In genomic region chrX:17242470-17242869, GRCh38 we compare ENCODE assay signal across 8 cellular contexts.
DNase-seq lines count a peak whose midpoint lies in the region; ATAC-seq and TF ChIP-seq lines count a peak whose summit lies in the region.

No MANE protein-coding gene starts in this region.

- no peaks in the 10 kb centered on the region for H3K9me3 Mint-ChIP-seq in activated CD4-positive, alpha-beta memory T cell treated with anti-CD3 and anti-CD28 coated beads for 36 hours

- POLR2A ChIA-PET in activated CD4-positive, alpha-beta memory T cell treated with anti-CD3 and anti-CD28 coated beads for 36 hours (lab: Charles Lee): no interaction called here

- ATAC-seq in GM21723 (IDR thresholded peaks at IDR 0.05; ENCODE audit: unreplicated experiment): peak; percentile 65
- peak; percentile 50 for ATAC-seq in gastroesophageal sphincter
- ATAC-seq in psoas muscle: peak in 2 of 4 donors; percentile 40 to 46
- ATAC-seq in HG02678 (IDR thresholded peaks at IDR 0.05; ENCODE audit: unreplicated experiment): no peak
- no peak for ATAC-seq in HG02588 (IDR thresholded peaks at IDR 0.05; ENCODE audit: unreplicated experiment)

- CTCF ChIA-PET in activated CD4-positive, alpha-beta memory T cell treated with anti-CD3 and anti-CD28 coated beads for 36 hours (lab: Charles Lee): interaction anchor here (0.6 to 3.3 kb wide), 9 partner anchors 9 to 451 kb away, joined by 3 to 23 read pairs (median 5); no protein-coding TSS in a partner anchor

- H3K27me3 Mint-ChIP-seq in activated CD4-positive, alpha-beta memory T cell treated with anti-CD3 and anti-CD28 coated beads for 36 hours: no peaks in the 10 kb centered on the region

- no peak overlapping the region for H3K4me3 Mint-ChIP-seq in activated CD4-positive, alpha-beta memory T cell treated with anti-CD3 and anti-CD28 coated beads for 36 hours

- peak; percentile 68 to 80 (median 74) for TF ChIP-seq CTCF in gastroesophageal sphincter (IDR thresholded peaks at IDR 0.05)
- peak; percentile 73 for TF ChIP-seq CTCF in psoas muscle (IDR thresholded peaks at IDR 0.05)

- no peaks in the 10 kb centered on the region for H3K4me1 Mint-ChIP-seq in activated CD4-positive, alpha-beta memory T cell treated with anti-CD3 and anti-CD28 coated beads for 36 hours (ENCODE audit: low read depth)

- H3K27ac ChIP-seq in gastroesophageal sphincter (no peak overlapping the region), psoas muscle (no peak overlapping the region)

- no peak for TF ChIP-seq POLR2A in gastroesophageal sphincter (IDR thresholded peaks at IDR 0.05)

- peak; percentile 73 for DNase-seq in COR-L47 (lab: John Stamatoyannopoulos, UW)
- peak; percentile 52 for DNase-seq in NCI-H2107 (lab: John Stamatoyannopoulos, UW)
- DNase-seq in activated CD4-positive, alpha-beta memory T cell treated with anti-CD3 and anti-CD28 coated beads for 36 hours: peak; percentile 23
- no peak for DNase-seq in psoas muscle

- H3K36me3 ChIP-seq in gastroesophageal sphincter: no peaks in the 10 kb centered on the region
- no peaks in the 10 kb centered on the region for H3K36me3 ChIP-seq in psoas muscle (ENCODE audit: insufficient read depth in 1 of 2, low read depth in 1 of 2)

- intact Hi-C loops in activated CD4-positive, alpha-beta memory T cell treated with anti-CD3 and anti-CD28 coated beads for 36 hours (cut with micrococcal nuclease): loop anchor here (1.0 to 2.0 kb wide), 2 partner anchors 288 to 349 kb away; no protein-coding TSS in a partner anchor
- intact Hi-C loops in psoas muscle (cut with DNase I): loop anchor here (2.0 to 5.0 kb wide), 3 partner anchors 348 to 450 kb away; no protein-coding TSS in a partner anchor

- 8 to 18% methylated on average over 3 to 5 of the region's 5 CpGs for WGBS in gastroesophageal sphincter (ENCODE audit: low coverage in 1 of 2), 2 donors
- 16 to 22% (median 19%) methylated on average over 5 of the region's 5 CpGs for WGBS in psoas muscle, 3 donors

- H3K9me3 ChIP-seq in gastroesophageal sphincter (no peaks in the 10 kb centered on the region), psoas muscle (no peaks in the 10 kb centered on the region)

- TF ChIP-seq EP300 in gastroesophageal sphincter (IDR thresholded peaks at IDR 0.05): no peak

- H3K4me3 ChIP-seq in gastroesophageal sphincter (no peak overlapping the region), psoas muscle (no peak overlapping the region)

- H3K36me3 Mint-ChIP-seq in activated CD4-positive, alpha-beta memory T cell treated with anti-CD3 and anti-CD28 coated beads for 36 hours: no peaks in the 10 kb centered on the region

- no peaks in the 10 kb centered on the region for H3K27me3 ChIP-seq in gastroesophageal sphincter
- H3K27me3 ChIP-seq in psoas muscle (ENCODE audit: insufficient read depth in 3 of 3, low read length in 2 of 3): peaks cover 0 to 12% (median 0%) of the 10 kb centered on the region in 3 donors

- H3K4me1 ChIP-seq in gastroesophageal sphincter: no peaks in the 10 kb centered on the region
- no peaks in the 10 kb centered on the region for H3K4me1 ChIP-seq in psoas muscle

- H3K27ac Mint-ChIP-seq in activated CD4-positive, alpha-beta memory T cell treated with anti-CD3 and anti-CD28 coated beads for 36 hours: no peak overlapping the region

Comparison
In these comparisons a context has a peak if more than half of its experiments do, and no peak if none do; other contexts are left out.
1. DNase-seq: peak in COR-L47 (single experiment), NCI-H2107 (single experiment) and activated CD4-positive, alpha-beta memory T cell treated with anti-CD3 and anti-CD28 coated beads for 36 hours (single experiment); none in psoas muscle (0 of 2).
2. ATAC-seq: peak in GM21723 (single experiment) and gastroesophageal sphincter (single experiment); none in HG02678 (single experiment) and HG02588 (single experiment).